ENCODE assay signal across 14 cellular contexts in genomic region chr2:8657423-8658062, GRCh38. TPM values are rescaled to one million over a fixed set of nuclear protein-coding genes. Genes with fewer than 3 reads are reported as not detected.
DNase-seq lines count a peak whose midpoint lies in the region; ATAC-seq lines count a peak whose summit lies in the region.
"Had no signal": no experiment of that assay in that cellular context is flagged by ENCODE, and none has a peak within 500 bp of the region (broad histone marks: within the 10 kb centered on the region; RNA-seq: fewer than 3 reads in every experiment).

No MANE protein-coding gene starts in this region.

- peak overlapping the region; percentile 3 for H3K27ac Mint-ChIP-seq in activated CD4-positive, alpha-beta T cell treated with anti-CD3 and anti-CD28 coated beads, Interleukin-2, amount 10 ng/mL, durations not matched to agents 7 days and 5 days

- H3K9me3 Mint-ChIP-seq in activated CD4-positive, alpha-beta T cell treated with anti-CD3 and anti-CD28 coated beads, Interleukin-2, amount 10 ng/mL, durations not matched to agents 7 days and 5 days, result no peaks in the 10 kb centered on the region

- no peak overlapping the region for H2BK120ac ChIP-seq in neuronal stem cell (ENCODE audit: low read depth, low read length)

- no peak overlapping the region for H3K4me3 Mint-ChIP-seq in activated CD4-positive, alpha-beta T cell treated with anti-CD3 and anti-CD28 coated beads, Interleukin-2, amount 10 ng/mL, durations not matched to agents 7 days and 5 days

- H3K4me1 Mint-ChIP-seq in activated CD4-positive, alpha-beta T cell treated with anti-CD3 and anti-CD28 coated beads, Interleukin-2, amount 10 ng/mL, durations not matched to agents 7 days and 5 days, result peaks cover 20% of the 10 kb centered on the region

- H3K14ac ChIP-seq in neuronal stem cell (ENCODE audit: low read length), result no peak overlapping the region

- H2BK12ac ChIP-seq in neuronal stem cell (ENCODE audit: low read length), result no peak overlapping the region

- no peak for DNase-seq in activated CD4-positive, alpha-beta T cell treated with anti-CD3 and anti-CD28 coated beads, Interleukin-2, amount 10 ng/mL, durations not matched to agents 7 days and 5 days
- no peak for DNase-seq in activated CD4-positive, alpha-beta T cell treated with anti-CD3 and anti-CD28 coated beads for 4 hours
- DNase-seq in activated CD4-positive, alpha-beta T cell treated with anti-CD3 and anti-CD28 coated beads, Interleukin-2, amount 50 U/mL, for 48 hours, result peak; percentile 33 to 40
- DNase-seq in neuronal stem cell (ENCODE audit: low spot score) (no peak), cerebellum (ENCODE audit: low spot score) (no peak), MG63 (no peak), NCI-H2081 treated with DMSO at 0.1 percent for 48 hours (lab: John Stamatoyannopoulos, UW) (no peak)
- DNase-seq: effector CD4-positive, alpha-beta T cell; mesendoderm; NCI-H2171; pancreas had no signal

- H2AK5ac ChIP-seq in neuronal stem cell (ENCODE audit: low read depth, low read length), result peak overlapping the region; percentile 0

- no peaks in the 10 kb centered on the region for H3K36me3 ChIP-seq in neuronal stem cell (replicated peaks in 1 of 2; ENCODE audit: control insufficient read depth in 2 of 2, insufficient read depth in 2 of 2, low read length in 2 of 2)
- H3K36me3 ChIP-seq in MG63, result no peaks in the 10 kb centered on the region
- H3K36me3 ChIP-seq: ascending aorta, pancreas had no signal

- CTCF ChIA-PET in activated CD4-positive, alpha-beta T cell treated with anti-CD3 and anti-CD28 coated beads, Interleukin-2, amount 10 ng/mL, durations not matched to agents 7 days and 5 days (lab: Charles Lee), result interaction anchor here (1.3 kb wide), 1 partner anchor 111 kb away, joined by 3 read pairs; no protein-coding TSS in a partner anchor

- peak overlapping the region; percentile 77 for H3K18ac ChIP-seq in neuronal stem cell (ENCODE audit: low read length)

- H3K4me3 ChIP-seq in neuronal stem cell (ENCODE audit: low read length in 2 of 2) (no peak overlapping the region), MG63 (no peak overlapping the region)
- H3K4me3 ChIP-seq: ascending aorta, pancreas had no signal

- H3K27me3 Mint-ChIP-seq in activated CD4-positive, alpha-beta T cell treated with anti-CD3 and anti-CD28 coated beads, Interleukin-2, amount 10 ng/mL, durations not matched to agents 7 days and 5 days, result peaks cover 3% of the 10 kb centered on the region

- WGBS in neuronal stem cell (ENCODE audit: extremely low coverage in 2 of 2, insufficient read length in 2 of 2, insufficient replicate concordance in 1 of 2), 2 donors, result no CpG with 5 or more reads among the region's 17 CpGs

- H3K9ac ChIP-seq in neuronal stem cell (ENCODE audit: low read depth, low read length, poor library complexity), result no peak overlapping the region

- H4K8ac ChIP-seq in neuronal stem cell (ENCODE audit: low read depth, low read length), result no peak overlapping the region

- no peak overlapping the region for H3K27ac ChIP-seq in neuronal stem cell (replicated peaks; ENCODE audit: low read length)
- H3K27ac ChIP-seq: ascending aorta, pancreas had no signal

- H4K91ac ChIP-seq in neuronal stem cell (ENCODE audit: low read depth, low read length, poor library complexity), result no peak overlapping the region

- no peaks in the 10 kb centered on the region for H3K36me3 Mint-ChIP-seq in activated CD4-positive, alpha-beta T cell treated with anti-CD3 and anti-CD28 coated beads, Interleukin-2, amount 10 ng/mL, durations not matched to agents 7 days and 5 days (ENCODE audit: low read depth)

- H3K79me1 ChIP-seq in neuronal stem cell (ENCODE audit: low read depth, low read length), result no peaks in the 10 kb centered on the region

- H3K23ac ChIP-seq in neuronal stem cell (ENCODE audit: low read depth, low read length, poor library complexity), result no peak overlapping the region

- H3K27me3 ChIP-seq in neuronal stem cell (ENCODE audit: control insufficient read depth in 3 of 3, insufficient read depth in 3 of 3, low read depth in 1 of 3, low read length in 3 of 3) (no peaks in the 10 kb centered on the region), MG63 (no peaks in the 10 kb centered on the region)
- H3K27me3 ChIP-seq: ascending aorta, pancreas had no signal

- no peaks in the 10 kb centered on the region for H3K9me3 ChIP-seq in neuronal stem cell (replicated peaks in 1 of 2; ENCODE audit: control insufficient read depth in 2 of 2, insufficient read depth in 1 of 2, low read depth in 1 of 2, low read length in 2 of 2)
- H3K9me3 ChIP-seq in MG63, result no peaks in the 10 kb centered on the region
- H3K9me3 ChIP-seq: ascending aorta, pancreas had no signal

- peak; percentile 44 for ATAC-seq in GM21825 (IDR thresholded peaks at IDR 0.05; ENCODE audit: unreplicated experiment)
- ATAC-seq: Panc1, pancreas had no signal

- no peak overlapping the region for H2BK5ac ChIP-seq in neuronal stem cell (ENCODE audit: low read length)

- H3K4ac ChIP-seq in neuronal stem cell (ENCODE audit: low read length), result no peak overlapping the region

- H3K4me2 ChIP-seq in neuronal stem cell (ENCODE audit: insufficient read depth, low read length, poor library complexity, severe bottlenecking), result no peak overlapping the region

- H2BK15ac ChIP-seq in neuronal stem cell (ENCODE audit: low read length), result no peak overlapping the region

- POLR2A ChIA-PET in activated CD4-positive, alpha-beta T cell treated with anti-CD3 and anti-CD28 coated beads, Interleukin-2, amount 10 ng/mL, durations not matched to agents 7 days and 5 days (lab: Charles Lee), result no interaction called here

- H3K4me1 ChIP-seq in neuronal stem cell (ENCODE audit: control insufficient read depth in 2 of 2, insufficient read depth in 1 of 2, low read depth in 1 of 2, low read length in 2 of 2), result peaks cover 13 to 18% of the 10 kb centered on the region in 2 donors
- H3K4me1 ChIP-seq: pancreas had no signal

- no peak overlapping the region for H2AFZ ChIP-seq in neuronal stem cell (ENCODE audit: low read length)

RNA-seq across cellular contexts. Expression of gene ID2, which starts 24.3 kb away (rescaled TPM):
- total RNA-seq in activated CD4-positive, alpha-beta T cell treated with anti-CD3 and anti-CD28 coated beads, Interleukin-2, amount 10 ng/mL, durations not matched to agents 7 days and 5 days, result 100 to 1,000 TPM; 126 to 134 TPM
- polyA plus RNA-seq in neuronal stem cell (2013, experiment 1 of 2), result 252 TPM
- 263 TPM for polyA plus RNA-seq in neuronal stem cell (2013, experiment 2 of 2)
- total RNA-seq in cerebellum, result 371 TPM
- 64.1 and 77.3 TPM in 2 replicates for total RNA-seq in MG63 (2014; rRNA removed; shearing (Covaris generic); ENCODE audit: low replicate concordance)

Comparison
In these comparisons a context has a peak if more than half of its experiments do, and no peak if none do; other contexts are left out.
1. DNase-seq: peak in activated CD4-positive, alpha-beta T cell treated with anti-CD3 and anti-CD28 coated beads, Interleukin-2, amount 50 U/mL, for 48 hours (2 of 2); none in activated CD4-positive, alpha-beta T cell treated with anti-CD3 and anti-CD28 coated beads, Interleukin-2, amount 10 ng/mL, durations not matched to agents 7 days and 5 days (single experiment), activated CD4-positive, alpha-beta T cell treated with anti-CD3 and anti-CD28 coated beads for 4 hours (0 of 2), neuronal stem cell (single experiment), cerebellum (single experiment), MG63 (single experiment) and NCI-H2081 treated with DMSO at 0.1 percent for 48 hours (single experiment).